Comparison of ENCODE assay signal across 13 cellular contexts in the genomic region with DNA sequence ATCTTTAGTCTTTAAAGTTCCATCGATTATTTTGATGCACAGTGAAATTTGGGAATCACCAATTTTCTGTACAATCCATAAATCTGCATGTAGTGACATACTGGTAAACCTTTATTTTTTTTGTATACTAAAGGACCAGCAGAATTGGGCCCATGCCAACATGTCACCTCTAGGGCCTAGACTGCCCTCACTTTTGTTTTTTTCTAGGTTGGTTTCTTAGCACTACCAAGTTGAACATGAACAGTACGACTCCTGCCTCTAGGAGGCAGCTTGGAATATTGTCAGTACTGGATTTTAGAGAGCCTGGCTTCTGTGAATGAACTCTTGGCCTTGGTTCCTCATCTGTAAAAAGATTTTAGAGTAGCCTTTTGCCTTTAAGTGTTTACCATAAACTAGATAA. TPM values are rescaled to one million over a fixed set of nuclear protein-coding genes. Genes with fewer than 3 reads are reported as not detected.
DNase-seq lines count a peak whose midpoint lies in the region; ATAC-seq, FAIRE-seq and TF ChIP-seq lines count a peak whose summit lies in the region.
"Had no signal": no experiment of that assay in that cellular context is flagged by ENCODE, and none has a peak within 500 bp of the region (broad histone marks: within the 10 kb centered on the region; RNA-seq: fewer than 3 reads in every experiment).

No MANE protein-coding gene starts in this region.

- no peak overlapping the region for H2BK5ac ChIP-seq in mesendoderm (ENCODE audit: low read length)

- peak overlapping the region; percentile 39 for H3K18ac ChIP-seq in mesendoderm (ENCODE audit: low read length)

- H3K4me3 ChIP-seq in bronchial epithelial cell (ENCODE audit: low read depth, low read length) = no peak overlapping the region
- no peak overlapping the region for H3K4me3 ChIP-seq in mesendoderm (ENCODE audit: low read length)
- H3K4me3 ChIP-seq: colonic mucosa had no signal

- H2BK120ac ChIP-seq in mesendoderm (ENCODE audit: low read depth, low read length) = no peak overlapping the region

- H4K5ac ChIP-seq in mesendoderm (ENCODE audit: low read length) = no peak overlapping the region

- DNase-seq in G401 (ENCODE audit: low spot score) (peak; percentile 30), MV-4-11 (lab: John Stamatoyannopoulos, UW) (peak; percentile 24), bronchial epithelial cell (ENCODE audit: low read depth) (peak; percentile 28), mesendoderm (peak; percentile 50), NCI-H2029 (lab: John Stamatoyannopoulos, UW) (no peak), HT-29 (ENCODE audit: low spot score) (no peak)
- DNase-seq in activated naive CD4-positive, alpha-beta T cell (lab: John Stamatoyannopoulos, UW) = no peak
- DNase-seq: activated CD4-positive, alpha-beta T cell treated with anti-CD3 and anti-CD28 coated beads, Interleukin-2, amount 50 U/mL, for 48 hours; activated naive CD4-positive, alpha-beta T cell treated with Interleukin-2 at 50 U/mL for 16 hours; CD4-positive, CD25-positive, alpha-beta regulatory T cell; colonic mucosa; NCI-H2081 had no signal

- H4K8ac ChIP-seq in mesendoderm (ENCODE audit: low read depth, low read length) = no peak overlapping the region

- no peak overlapping the region for H3K4me2 ChIP-seq in mesendoderm (ENCODE audit: low read length)

- H3K27ac ChIP-seq in mesendoderm (ENCODE audit: low read depth, low read length) = no peak overlapping the region
- H3K27ac ChIP-seq: colonic mucosa had no signal

- H3K56ac ChIP-seq in mesendoderm (ENCODE audit: low read length) = no peak overlapping the region

- no peaks in the 10 kb centered on the region for H3K79me2 ChIP-seq in mesendoderm (ENCODE audit: control insufficient read depth, insufficient read depth, low read length)

- H3K36me3 ChIP-seq in bronchial epithelial cell (ENCODE audit: control insufficient read depth, insufficient read depth, low read length) = no peaks in the 10 kb centered on the region
- H3K36me3 ChIP-seq in mesendoderm (ENCODE audit: control insufficient read depth, insufficient read depth, low read length) = no peaks in the 10 kb centered on the region
- H3K36me3 ChIP-seq: colonic mucosa had no signal

- ATAC-seq in HG03175 (IDR thresholded peaks at IDR 0.05; ENCODE audit: unreplicated experiment) = no peak

- FAIRE-seq in bronchial epithelial cell (lab: Jason Lieb, UNC) = no peak

- H3K27me3 ChIP-seq in bronchial epithelial cell (ENCODE audit: control insufficient read depth, insufficient read depth, low read length) = no peaks in the 10 kb centered on the region
- no peaks in the 10 kb centered on the region for H3K27me3 ChIP-seq in mesendoderm (ENCODE audit: insufficient read depth, low read length, poor library complexity)
- H3K27me3 ChIP-seq: colonic mucosa had no signal

- no peak overlapping the region for H3K23ac ChIP-seq in mesendoderm (ENCODE audit: low read length)

- TF ChIP-seq CTCF in bronchial epithelial cell (IDR thresholded peaks at IDR 0.05; ENCODE audit: insufficient read depth, low read length, severe bottlenecking) = peak; percentile 33

- H3K4ac ChIP-seq in mesendoderm (ENCODE audit: low read depth, low read length) = no peak overlapping the region

- peaks cover 7% of the 10 kb centered on the region for H3K79me1 ChIP-seq in mesendoderm (ENCODE audit: low read length)

- H3K4me1 ChIP-seq in mesendoderm (ENCODE audit: control insufficient read depth, low read depth, low read length) = no peaks in the 10 kb centered on the region
- H3K4me1 ChIP-seq: colonic mucosa had no signal

- no CpG with 5 or more reads among the region's 2 CpGs for WGBS in mesendoderm (ENCODE audit: extremely low coverage, insufficient coverage, low lambda C conversion rate)

- in situ Hi-C loops in G401 (cut with HindIII; ENCODE audit: low sequenced_read_pairs) = no loop called here

- no peak overlapping the region for H2AK5ac ChIP-seq in mesendoderm (ENCODE audit: low read length)

- no peak overlapping the region for H3K9ac ChIP-seq in mesendoderm (ENCODE audit: low read length)

- no peak overlapping the region for H2BK15ac ChIP-seq in mesendoderm (replicated peaks; ENCODE audit: low read depth)

RNA-seq across cellular contexts. Expression of a gene that starts 32.3 kb away (rescaled TPM):
- total RNA-seq in G401 (2014; rRNA removed; shearing (Covaris generic)) = 15.0 and 20.1 TPM in 2 replicates
- 11.8 and 13.2 TPM in 2 replicates for total RNA-seq in bronchial epithelial cell
- 3.7 TPM for polyA plus RNA-seq in mesendoderm (2013, experiment 1 of 2)
- 3.5 TPM for polyA plus RNA-seq in mesendoderm (2013, experiment 2 of 2)
- 1.2 and 2.2 TPM in 2 replicates for total RNA-seq in HT-29 (2014; rRNA removed; shearing (Covaris generic))

RNA-seq across cellular contexts. Expression of a gene that starts 32.5 kb away (rescaled TPM):
- 5,783 and 6,412 TPM in 2 replicates for total RNA-seq in G401 (2014; rRNA removed; shearing (Covaris generic))
- total RNA-seq in bronchial epithelial cell = 2,265 and 4,496 TPM in 2 replicates
- 3,038 TPM for polyA plus RNA-seq in mesendoderm (2013, experiment 1 of 2)
- polyA plus RNA-seq in mesendoderm (2013, experiment 2 of 2) = 2,986 TPM
- 1,130 and 1,186 TPM in 2 replicates for total RNA-seq in HT-29 (2014; rRNA removed; shearing (Covaris generic))

Comparison
In these comparisons a context has a peak if more than half of its experiments do, and no peak if none do; other contexts are left out.
1. DNase-seq: peak in G401 (single experiment), MV-4-11 (single experiment), bronchial epithelial cell (single experiment) and mesendoderm (single experiment); none in NCI-H2029 (single experiment), activated naive CD4-positive, alpha-beta T cell (0 of 4) and HT-29 (single experiment).